Comparison of ENCODE assay signal across 19 cellular contexts in the genomic region with DNA sequence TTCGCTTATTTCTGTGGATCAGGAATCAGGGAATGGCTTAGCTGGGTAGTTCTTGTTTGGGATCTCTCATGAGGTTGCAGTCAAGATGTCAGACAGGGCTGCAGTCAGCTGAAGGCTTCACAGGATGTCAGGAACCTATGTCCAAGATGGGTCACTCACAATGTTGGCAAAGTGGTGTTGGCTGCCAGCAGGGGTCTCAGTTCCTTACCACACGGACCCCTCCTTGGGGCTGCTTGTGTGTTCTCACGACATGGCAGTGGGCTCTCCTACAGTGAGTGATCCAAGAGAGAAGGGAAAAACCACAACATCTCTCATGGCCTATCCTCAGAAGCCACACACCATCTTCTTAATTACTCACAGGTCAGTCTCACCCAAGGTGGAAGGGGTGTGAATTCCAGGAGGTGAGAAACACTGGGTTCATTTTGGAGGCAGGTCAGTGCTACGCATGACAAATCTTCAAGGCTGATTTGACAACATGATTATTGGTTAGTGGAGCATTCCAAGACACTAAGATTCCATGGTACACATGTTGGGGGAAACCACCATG. TPM values are rescaled to one million over a fixed set of nuclear protein-coding genes. Genes with fewer than 3 reads are reported as not detected.
DNase-seq lines count a peak whose midpoint lies in the region; ATAC-seq and TF ChIP-seq lines count a peak whose summit lies in the region.
"Had no signal": no experiment of that assay in that cellular context is flagged by ENCODE, and none has a peak within 500 bp of the region (broad histone marks: within the 10 kb centered on the region; RNA-seq: fewer than 3 reads in every experiment).

No MANE protein-coding gene starts in this region.

- intact Hi-C loops in MCF 10A (cut with micrococcal nuclease): no loop called here
- intact Hi-C loops in breast epithelium (cut with DNase I; ENCODE audit: low total_unique reads): loop anchor here (10.0 kb wide), 1 partner anchor 293 kb away; no protein-coding TSS in a partner anchor

- DNase-seq in MCF 10A (ENCODE audit: unreplicated experiment) (no peak), breast epithelium (ENCODE audit: low spot score in 2 of 2) (no peak), T-cell (no peak), immature natural killer cell (no peak), hippocampal formation (lab: John Stamatoyannopoulos, UW) (no peak), RPMI8226 (no peak), LoVo (ENCODE audit: low spot score) (no peak)
- no peak for DNase-seq in effector memory CD4-positive, alpha-beta T cell
- DNase-seq: activated CD4-positive, alpha-beta memory T cell treated with anti-CD3 and anti-CD28 coated beads for 36 hours; cortex of kidney; heart right ventricle; kidney glomerular epithelial cell; NCI-H1436; upper lobe of right lung had no signal

- H3K9me3 Mint-ChIP-seq in MCF 10A (ENCODE audit: unreplicated experiment) (no peaks in the 10 kb centered on the region), T-cell (no peaks in the 10 kb centered on the region), immature natural killer cell (peaks cover 0 to 2% (median 0%) of the 10 kb centered on the region in 6 donors)
- H3K9me3 Mint-ChIP-seq: activated CD4-positive, alpha-beta memory T cell treated with anti-CD3 and anti-CD28 coated beads for 36 hours had no signal

- no peaks in the 10 kb centered on the region for H3K9me3 ChIP-seq in breast epithelium
- no peaks in the 10 kb centered on the region for H3K9me3 ChIP-seq in effector memory CD4-positive, alpha-beta T cell (ENCODE audit: control insufficient read depth, low read length)
- H3K9me3 ChIP-seq: esophagus muscularis mucosa, heart right ventricle, SJCRH30, upper lobe of right lung had no signal

- TF ChIP-seq CTCF in MCF 10A (IDR thresholded peaks at IDR 0.05; ENCODE audit: unreplicated experiment) (no peak), breast epithelium (IDR thresholded peaks at IDR 0.05) (no peak)

- H3K27me3 Mint-ChIP-seq in MCF 10A (ENCODE audit: insufficient read depth, unreplicated experiment) (no peaks in the 10 kb centered on the region), T-cell (peaks cover 26 to 36% of the 10 kb centered on the region in 2 donors), immature natural killer cell (ENCODE audit: low read depth in 3 of 3) (peaks cover 11 to 27% (median 18%) of the 10 kb centered on the region in 3 donors)

- no peaks in the 10 kb centered on the region for H3K36me3 ChIP-seq in breast epithelium
- H3K36me3 ChIP-seq in effector memory CD4-positive, alpha-beta T cell (ENCODE audit: control insufficient read depth, insufficient read depth, low read length): no peaks in the 10 kb centered on the region
- H3K36me3 ChIP-seq: esophagus muscularis mucosa, heart right ventricle, upper lobe of right lung had no signal

- H3K27ac Mint-ChIP-seq in MCF 10A (ENCODE audit: low read depth, unreplicated experiment) (no peak overlapping the region), T-cell (no peak overlapping the region), immature natural killer cell (no peak overlapping the region)
- H3K27ac Mint-ChIP-seq: activated CD4-positive, alpha-beta memory T cell treated with anti-CD3 and anti-CD28 coated beads for 36 hours had no signal

- peaks cover 12% of the 10 kb centered on the region for H3K4me1 Mint-ChIP-seq in MCF 10A (ENCODE audit: insufficient read depth, unreplicated experiment)
- peaks cover 10 to 16% (median 14%) of the 10 kb centered on the region in 3 donors for H3K4me1 Mint-ChIP-seq in T-cell
- H3K4me1 Mint-ChIP-seq in immature natural killer cell: peaks cover 14 to 15% of the 10 kb centered on the region in 2 donors

- ATAC-seq in T-cell (replicated peaks in 1 of 4): no peak
- ATAC-seq: upper lobe of right lung had no signal

- BruUV-seq in MCF 10A (replicated peaks; lab: Mats Ljungman, UMichigan): no TSS peak

- H3K4me3 Mint-ChIP-seq in MCF 10A (ENCODE audit: unreplicated experiment) (peak overlapping the region; percentile 5), T-cell (peak overlapping the region; percentile 26 to 78 (median 56)), immature natural killer cell (peak overlapping the region in 4 of 5 donors; percentile 12 to 88 (median 64))

- POLR2A ChIA-PET in MCF 10A (lab: Yijun Ruan, JAX) (no interaction called here), T-cell (lab: Charles Lee) (no interaction called here)

- H3K36me3 Mint-ChIP-seq in MCF 10A (ENCODE audit: insufficient read depth, unreplicated experiment): no peaks in the 10 kb centered on the region
- H3K36me3 Mint-ChIP-seq in T-cell: no peaks in the 10 kb centered on the region
- H3K36me3 Mint-ChIP-seq in immature natural killer cell: no peaks in the 10 kb centered on the region
- H3K36me3 Mint-ChIP-seq: activated CD4-positive, alpha-beta memory T cell treated with anti-CD3 and anti-CD28 coated beads for 36 hours had no signal

- H3K27me3 ChIP-seq in breast epithelium: no peaks in the 10 kb centered on the region
- H3K27me3 ChIP-seq in effector memory CD4-positive, alpha-beta T cell (replicated peaks; ENCODE audit: control insufficient read depth, insufficient read depth, low read length, poor library complexity, severe bottlenecking): peaks cover 29% of the 10 kb centered on the region
- H3K27me3 ChIP-seq: esophagus muscularis mucosa, SJCRH30, upper lobe of right lung had no signal

- H3K27ac ChIP-seq in breast epithelium: no peak overlapping the region
- H3K27ac ChIP-seq in effector memory CD4-positive, alpha-beta T cell (ENCODE audit: insufficient read depth, low read length, poor library complexity, severe bottlenecking): no peak overlapping the region
- H3K27ac ChIP-seq: parathyroid adenoma, SJCRH30, upper lobe of right lung had no signal

- H3K4me1 ChIP-seq in breast epithelium: no peaks in the 10 kb centered on the region
- H3K4me1 ChIP-seq in effector memory CD4-positive, alpha-beta T cell (ENCODE audit: control insufficient read depth, insufficient read depth, low read length, poor library complexity, severe bottlenecking): peaks cover 15% of the 10 kb centered on the region
- H3K4me1 ChIP-seq: parathyroid adenoma had no signal

- H3K4me3 ChIP-seq in breast epithelium: no peak overlapping the region
- no peak overlapping the region for H3K4me3 ChIP-seq in effector memory CD4-positive, alpha-beta T cell (ENCODE audit: insufficient read depth, low read depth, low read length, poor library complexity, severe bottlenecking)
- H3K4me3 ChIP-seq: K562, upper lobe of right lung had no signal

- CTCF ChIA-PET in MCF 10A (lab: Yijun Ruan, JAX) (interaction anchor here (1.0 to 3.2 kb wide), 10 partner anchors 10 to 543 kb away, joined by 3 to 30 read pairs (median 4); no protein-coding TSS in a partner anchor), T-cell (lab: Charles Lee) (no interaction called here)

- TF ChIP-seq POLR2A in breast epithelium (IDR thresholded peaks at IDR 0.05): no peak

RNA-seq across cellular contexts. Expression of a gene that starts 1.3 kb away (rescaled TPM):
- total RNA-seq in MCF 10A (2022) (33.1 and 33.8 TPM in 2 replicates), breast epithelium (10 to 100 TPM; 52.7 to 72.8 (median 68.8) TPM), T-cell (under 1 TPM in 4 of 5 donors, not detected in 1; 0.19 to 0.79 (median 0.63) TPM)
- not detected for polyA plus RNA-seq in immature natural killer cell
- total RNA-seq: activated CD4-positive, alpha-beta memory T cell treated with anti-CD3 and anti-CD28 coated beads for 36 hours had no signal

RNA-seq across cellular contexts. Expression of a gene that starts 37.2 kb away (rescaled TPM):
- total RNA-seq in MCF 10A (2022) (not detected in 2 replicates), breast epithelium (not detected), T-cell (not detected)
- polyA plus RNA-seq in immature natural killer cell: not detected
- total RNA-seq: activated CD4-positive, alpha-beta memory T cell treated with anti-CD3 and anti-CD28 coated beads for 36 hours; esophagus muscularis mucosa; heart right ventricle; K562; SJCRH30; upper lobe of right lung had no signal
- polyA plus RNA-seq: K562 had no signal

RNA-seq across cellular contexts. Expression of a gene that starts 59.0 kb away (rescaled TPM):
- total RNA-seq in MCF 10A (2022) (not detected in 2 replicates), breast epithelium (not detected), T-cell (not detected)
- polyA plus RNA-seq in immature natural killer cell: not detected
- total RNA-seq: activated CD4-positive, alpha-beta memory T cell treated with anti-CD3 and anti-CD28 coated beads for 36 hours; esophagus muscularis mucosa; heart right ventricle; K562; mononuclear cell; SJCRH30 had no signal
- polyA plus RNA-seq: heart right ventricle, K562 had no signal

Comparison
In these comparisons a context has a peak if more than half of its experiments do, and no peak if none do; other contexts are left out.
1. H3K4me3 Mint-ChIP-seq: peak in every context shown above with its lines; median percentile 64 in immature natural killer cell; 56 in T-cell; 5 in MCF 10A.
2. RNA of a gene that starts 1.3 kb away (total RNA-seq): 52.7 to 72.8 TPM in breast epithelium and 33.1 to 33.8 TPM in MCF 10A; 0.19 to 0.79 TPM in T-cell; every median in the first group is over 10 times any median in the second.